In the genomic region with DNA sequence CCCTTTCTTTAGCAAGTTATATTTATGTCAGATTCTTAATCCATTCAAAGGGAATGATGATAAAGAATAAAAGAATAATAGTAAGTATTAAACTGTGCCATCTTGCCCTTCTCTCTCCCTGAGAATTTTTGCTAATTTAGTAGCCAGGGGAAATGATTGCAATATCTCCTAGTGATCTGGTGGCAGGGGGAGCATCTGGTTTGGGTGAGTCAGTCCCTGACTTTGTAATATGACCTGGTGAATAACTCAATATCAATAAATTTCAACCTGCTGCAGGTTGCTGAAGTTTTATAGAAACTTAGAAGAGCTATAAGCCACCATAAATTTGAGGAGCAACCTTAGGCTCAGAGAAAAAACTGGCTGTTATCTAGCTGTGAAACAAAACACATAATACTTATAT, we compare ENCODE assay signal across 3 cellular contexts.
DNase-seq lines count a peak whose midpoint lies in the region; ATAC-seq and TF ChIP-seq lines count a peak whose summit lies in the region.
"Not testable (repeated sequence)": the region's sequence is repeated elsewhere in the genome, so short reads cannot be mapped to it uniquely, and the experiment has no call there.

No MANE protein-coding gene starts in this region.

- H3K9ac ChIP-seq in HCT116 (ENCODE audit: low read length) = not testable (repeated sequence)

- RAD21 ChIA-PET in HCT116 (lab: Charles Lee; ENCODE audit: low non-redundant PET in 1 of 2, low total read pairs in 2 of 2, uncharacterized antibody in 2 of 2, unreplicated experiment in 2 of 2) = not testable (repeated sequence)

- H3K27ac ChIP-seq in HCT116 (ENCODE audit: low read depth, low read length); RWPE2 (ENCODE audit: poor library complexity, severe bottlenecking); foreskin keratinocyte: not testable (repeated sequence)

- not testable (repeated sequence) for H3K27me3 ChIP-seq in HCT116 (ENCODE audit: insufficient read depth, low read length); RWPE2 (ENCODE audit: insufficient read depth, poor library complexity, severe bottlenecking); foreskin keratinocyte

- BruUV-seq in HCT116 (replicated peaks; lab: Mats Ljungman, UMichigan) = not testable (repeated sequence)

- H3K79me2 ChIP-seq in HCT116 (ENCODE audit: insufficient read depth, low read length) = not testable (repeated sequence)

- CTCF ChIA-PET in HCT116 (lab: Charles Lee) = not testable (repeated sequence)

- not testable (repeated sequence) for H3K4me1 ChIP-seq in HCT116 (ENCODE audit: control insufficient read depth in 1 of 2, insufficient read depth in 2 of 2, low read length in 2 of 2); RWPE2 (ENCODE audit: insufficient read depth, poor library complexity, severe bottlenecking); foreskin keratinocyte

- H3K9me3 ChIP-seq in HCT116 (ENCODE audit: control insufficient read depth in 1 of 2, insufficient read depth in 1 of 2, low read depth in 1 of 2, low read length in 2 of 2); RWPE2 (ENCODE audit: severe bottlenecking): not testable (repeated sequence)

- TF ChIP-seq POLR2A in HCT116 (IDR thresholded peaks at IDR 0.05; ENCODE audit: borderline replicate concordance, extremely low read depth, insufficient read depth, insufficient read length) = not testable (repeated sequence)

- POLR2A ChIA-PET in HCT116 (lab: Charles Lee) = not testable (repeated sequence)

- H3K9me2 ChIP-seq in HCT116 (ENCODE audit: insufficient read depth) = not testable (repeated sequence)

- not testable (repeated sequence) for DNase-seq in HCT116 (ENCODE audit: low read depth, low spot score); RWPE2 (ENCODE audit: low spot score); foreskin keratinocyte

- H3K36me3 ChIP-seq in HCT116 (ENCODE audit: control insufficient read depth in 1 of 2, insufficient read depth in 2 of 2, low read length in 2 of 2); RWPE2 (ENCODE audit: low read depth): not testable (repeated sequence)

- TF ChIP-seq CTCF in HCT116 (IDR thresholded peaks at IDR 0.05 in 2 of 3, conservative IDR thresholded peaks at IDR 0.05 in 1 of 3; ENCODE audit: borderline replicate concordance in 1 of 3, insufficient read depth in 1 of 3, low read depth in 2 of 3, low read length in 2 of 3); RWPE2 (IDR thresholded peaks at IDR 0.05; ENCODE audit: poor library complexity, severe bottlenecking); foreskin keratinocyte (conservative IDR thresholded peaks at IDR 0.05): not testable (repeated sequence)

- H4K20me1 ChIP-seq in HCT116 (ENCODE audit: insufficient read depth) = not testable (repeated sequence)

- ATAC-seq in HCT116 = peak; percentile 50; the same call in 1 of the 2 replicates
- ATAC-seq in RWPE2 (ENCODE audit: low read depth) = peak; percentile 56; the same call in 1 of the 3 replicates
- ATAC-seq in foreskin keratinocyte = peak; percentile 35

- not testable (repeated sequence) for H2AFZ ChIP-seq in HCT116 (ENCODE audit: low read depth, low read length, poor library complexity, severe bottlenecking)

- not testable (repeated sequence) for H3K4me3 ChIP-seq in HCT116 (replicated peaks in 1 of 2; ENCODE audit: low read depth in 1 of 2, low read length in 2 of 2); RWPE2 (ENCODE audit: severe bottlenecking)

- intact Hi-C loops in HCT116 (cut with micrococcal nuclease) = not testable (repeated sequence)

- H3K4me2 ChIP-seq in HCT116 (ENCODE audit: low read length) = not testable (repeated sequence)

- TF ChIP-seq RAD21 in HCT116 (IDR thresholded peaks at IDR 0.05; ENCODE audit: low read depth) = not testable (repeated sequence)
